ENCODE assay signal across 7 cellular contexts in genomic region chr7:32958046-32959025, GRCh38. TPM values are rescaled to one million over a fixed set of nuclear protein-coding genes. Genes with fewer than 3 reads are reported as not detected.
A peak's percentile ranks its signal among the peaks of the same experiment; 100 is the strongest.
DNase-seq lines count a peak whose midpoint lies in the region; ATAC-seq, FAIRE-seq and TF ChIP-seq lines count a peak whose summit lies in the region.

No MANE protein-coding gene starts in this region.

- no peaks in the 10 kb centered on the region for H3K27me3 Mint-ChIP-seq in chondrocyte (ENCODE audit: low read depth)

- TSS peak; percentile 62 for BruUV-seq in HepG2 (replicated peaks; lab: Mats Ljungman, UMichigan)

- H2AFZ ChIP-seq in HepG2 (ENCODE audit: low read length) = no peak overlapping the region

- H3K27ac ChIP-seq in HepG2 (ENCODE audit: extremely low read length, insufficient read depth, low read length) (peak overlapping the region; percentile 95), temporal lobe (ENCODE audit: low read depth, low read length) (peak overlapping the region; percentile 69)

- POLR2A ChIA-PET in HepG2 (lab: Yijun Ruan, JAX) = interaction anchor here (0.8 to 3.4 kb wide), 9 partner anchors 10 to 463 kb away, joined by 3 to 30 read pairs (median 4); partner anchors contain the start of genes AVL9, NT5C3A and RP9

- TF ChIP-seq CTCF in GM06990 (IDR thresholded peaks at IDR 0.05; ENCODE audit: insufficient read depth, low read length, poor library complexity, severe bottlenecking) (no peak), chondrocyte (IDR thresholded peaks at IDR 0.05) (no peak), HepG2 (CRISPR knock-in tag; IDR thresholded peaks at IDR 0.05) (no peak)

- H3K27me3 ChIP-seq in GM06990 (replicated peaks; ENCODE audit: control insufficient read depth, insufficient read depth, low read length) (no peaks in the 10 kb centered on the region), HepG2 (ENCODE audit: control insufficient read depth in 1 of 2, insufficient read depth in 2 of 2, low read length in 2 of 2) (no peaks in the 10 kb centered on the region)

- peaks cover 11% of the 10 kb centered on the region for H3K79me2 ChIP-seq in HepG2 (ENCODE audit: insufficient read depth, low read length)

- peak overlapping the region; percentile 88 for H3K9ac ChIP-seq in HepG2 (ENCODE audit: insufficient read depth, low read depth, low read length)

- ATAC-seq in HepG2 (peak; percentile 14), GM21526 (IDR thresholded peaks at IDR 0.05; ENCODE audit: low FRiP score, unreplicated experiment) (no peak)

- peaks cover 18% of the 10 kb centered on the region for H3K4me1 ChIP-seq in HepG2 (ENCODE audit: insufficient read depth, low read length)

- TF ChIP-seq POLR2A in HepG2 (IDR thresholded peaks at IDR 0.05; ENCODE audit: insufficient read depth in 1 of 2, low read depth in 2 of 2, low read length in 2 of 2) = no peak

- no peaks in the 10 kb centered on the region for H4K20me1 ChIP-seq in HepG2 (ENCODE audit: insufficient read depth, low read length)

- peaks cover 2% of the 10 kb centered on the region for H3K36me3 Mint-ChIP-seq in chondrocyte (ENCODE audit: low read depth)

- H3K4me1 Mint-ChIP-seq in chondrocyte (ENCODE audit: low read depth) = peaks cover 25% of the 10 kb centered on the region

- CTCF ChIA-PET in HepG2 (lab: Yijun Ruan, JAX; ENCODE audit: low intra/inter-chr PET ratio, low total read pairs) = no interaction called here

- H3K36me3 ChIP-seq in GM06990 (ENCODE audit: control insufficient read depth, insufficient read depth, low read length) = no peaks in the 10 kb centered on the region
- no peaks in the 10 kb centered on the region for H3K36me3 ChIP-seq in HepG2 (replicated peaks in 1 of 2; ENCODE audit: control insufficient read depth in 1 of 2, insufficient read depth in 2 of 2, low read length in 2 of 2)

- H3K9me3 ChIP-seq in HepG2 (ENCODE audit: low read length) = no peaks in the 10 kb centered on the region

- no peaks in the 10 kb centered on the region for H3K9me3 Mint-ChIP-seq in chondrocyte (ENCODE audit: low read depth)

- peak overlapping the region; percentile 86 for H3K4me2 ChIP-seq in HepG2 (ENCODE audit: low read depth, low read length)

- FAIRE-seq in HepG2 (lab: Jason Lieb, UNC) = peak; percentile 12

- H3K27ac Mint-ChIP-seq in chondrocyte (ENCODE audit: unreplicated experiment) = peak overlapping the region; percentile 94

- H3K4me3 Mint-ChIP-seq in chondrocyte (ENCODE audit: unreplicated experiment) = peak overlapping the region; percentile 93

- 36% methylated on average over 22 of the region's 26 CpGs for WGBS in HepG2 (ENCODE audit: low lambda C conversion rate)

- DNase-seq in GM06990 (ENCODE audit: extremely low read depth, insufficient read length) (no peak), NCI-H2171 treated with DMSO at 0.1 percent for 48 hours (lab: John Stamatoyannopoulos, UW) (peak; percentile 71), chondrocyte (ENCODE audit: low spot score) (no peak), HepG2 (ENCODE audit: low spot score) (peak; percentile 8), SK-N-DZ (ENCODE audit: low spot score) (no peak)

- no peak for TF ChIP-seq RAD21 in HepG2 (CRISPR knock-in tag; IDR thresholded peaks at IDR 0.05)

- no peak for TF ChIP-seq EP300 in HepG2 (IDR thresholded peaks at IDR 0.05; ENCODE audit: low read depth in 2 of 2, low read length in 2 of 2)
- no peak for TF ChIP-seq EP300 in HepG2 (CRISPR knock-in tag; IDR thresholded peaks at IDR 0.05; ENCODE audit: borderline replicate concordance)

- intact Hi-C loops in HepG2 (cut with micrococcal nuclease; ENCODE audit: unreplicated experiment) = loop anchor here (5.0 kb wide), 2 partner anchors 104 to 149 kb away; partner anchors contain the start of genes NT5C3A and RP9

- in situ Hi-C loops in HepG2 (cut with HindIII; ENCODE audit: extremely low pct_ligation_motif_present, low pct_unique_long_range_greater_than_20kb) = no loop called here

- peak overlapping the region; percentile 74 for H3K4me3 ChIP-seq in GM06990 (replicated peaks; ENCODE audit: low read depth, low read length)
- peak overlapping the region; percentile 68 to 90 (median 75) for H3K4me3 ChIP-seq in HepG2 (replicated peaks in 1 of 3; ENCODE audit: insufficient read depth in 1 of 3, low read depth in 2 of 3, low read length in 3 of 3)

TF ChIP-seq in HepG2, 621 proteins besides CTCF, POLR2A, EP300 and RAD21 (continues in another document):
- 0 out of 2 replicates have a peak, but pooled peaks have one; percentile 1 for TF ChIP-seq ZNF691 (CRISPR knock-in tag; IDR thresholded peaks at IDR 0.05; ENCODE audit: borderline replicate concordance, low read depth)
- no peak for TF ChIP-seq ZNF34 (CRISPR knock-in tag; IDR thresholded peaks at IDR 0.05; ENCODE audit: borderline replicate concordance)
- 0 out of 2 replicates have a peak, but pooled peaks have one; percentile 6 for TF ChIP-seq ZNF556 (CRISPR knock-in tag; IDR thresholded peaks at IDR 0.05; ENCODE audit: borderline replicate concordance)
- no peak for TF ChIP-seq PAXIP1 (CRISPR knock-in tag; conservative IDR thresholded peaks at IDR 0.05)
- no peak for TF ChIP-seq ADNP (CRISPR knock-in tag; IDR thresholded peaks at IDR 0.05)
- TF ChIP-seq ZNF784 (CRISPR knock-in tag; IDR thresholded peaks at IDR 0.05; ENCODE audit: borderline replicate concordance) = no peak
- TF ChIP-seq ZNF878 (CRISPR knock-in tag; IDR thresholded peaks at IDR 0.05) = no peak
- no peak for TF ChIP-seq NR3C1 (CRISPR knock-in tag; IDR thresholded peaks at IDR 0.05)
- TF ChIP-seq HMG20B (CRISPR knock-in tag; conservative IDR thresholded peaks at IDR 0.05) = no peak

RNA-seq across cellular contexts. Expression of gene FKBP9, which starts 1.1 kb away (rescaled TPM):
- total RNA-seq in chondrocyte (234 to 355 TPM (median 335 TPM) in 3 replicates), HepG2 (2016; rRNA removed; fragmentation: Illumina TruSeq; extraction: Trizol) (24.5 and 41.5 TPM in 2 replicates), temporal lobe (33.9 TPM)
- 10.6 and 11.3 TPM in 2 replicates for total RNA-seq in HepG2 (2016; cell fraction: cytosol; rRNA removed; fragmentation: Illumina TruSeq; extraction: Trizol; ENCODE audit: low read depth)
- total RNA-seq in HepG2 (2016; cell fraction: insoluble cytoplasmic fraction; rRNA removed; fragmentation: Illumina TruSeq; extraction: Trizol) = 18.6 and 40.4 TPM in 2 replicates
- total RNA-seq in HepG2 (2016; cell fraction: membrane; rRNA removed; fragmentation: Illumina TruSeq; extraction: Trizol) = 23.9 and 24.7 TPM in 2 replicates
- total RNA-seq in HepG2 (2016; cell fraction: nucleus; rRNA removed; fragmentation: Illumina TruSeq; extraction: Trizol) = 34.4 and 46.6 TPM in 2 replicates
- 30.9 and 34.0 TPM in 2 replicates for polyA plus RNA-seq in HepG2 (2011; rRNA removed)
- 34.8 and 39.4 TPM in 2 replicates for polyA plus RNA-seq in HepG2 (2011; cell fraction: cytosol; rRNA removed)
- 28.4 and 28.9 TPM in 2 replicates for polyA plus RNA-seq in HepG2 (2011; cell fraction: nucleus; rRNA removed)
- 47.8 and 53.2 TPM in 2 replicates for polyA plus RNA-seq in HepG2 (2012)
- 7.1 and 8.1 TPM in 2 replicates for polyA plus RNA-seq in HepG2 (2016; cell fraction: cytosol; fragmentation: Illumina TruSeq; extraction: Trizol; ENCODE audit: low read depth)
- 20.8 and 23.9 TPM in 2 replicates for polyA plus RNA-seq in HepG2 (2016; cell fraction: insoluble cytoplasmic fraction; fragmentation: Illumina TruSeq; extraction: Trizol; ENCODE audit: low read depth)
- 17.5 and 18.0 TPM in 2 replicates for polyA plus RNA-seq in HepG2 (2016; cell fraction: membrane; fragmentation: Illumina TruSeq; extraction: Trizol; ENCODE audit: low read depth)
- polyA plus RNA-seq in HepG2 (2016; cell fraction: nucleus; fragmentation: Illumina TruSeq; extraction: Trizol; ENCODE audit: insufficient read depth, low read depth) = 44.2 and 50.8 TPM in 2 replicates
- 45.2 and 45.6 TPM in 2 replicates for polyA minus RNA-seq in HepG2 (2011; rRNA and poly(A)+ RNA removed; ENCODE audit: low replicate concordance)
- 50.7 and 53.4 TPM in 2 replicates for polyA minus RNA-seq in HepG2 (2011; cell fraction: cytosol; rRNA and poly(A)+ RNA removed)
- polyA minus RNA-seq in HepG2 (2011; cell fraction: nucleus; rRNA and poly(A)+ RNA removed) = 30.8 and 31.8 TPM in 2 replicates
- 54.6 and 56.6 TPM in 2 replicates for polyA plus RNA-seq in SK-N-DZ (2014; cell fraction: cytosol; rRNA removed)
- 24.3 and 68.4 TPM in 2 replicates for polyA plus RNA-seq in SK-N-DZ (2014; cell fraction: nucleus; rRNA removed)

Comparison
In these comparisons a context has a peak if more than half of its experiments do, and no peak if none do; other contexts are left out.
1. DNase-seq: peak in NCI-H2171 treated with DMSO at 0.1 percent for 48 hours (single experiment) and HepG2 (single experiment); none in GM06990 (single experiment), chondrocyte (single experiment) and SK-N-DZ (single experiment).